ENCODE assay signal across 8 cellular contexts in the genomic region with DNA sequence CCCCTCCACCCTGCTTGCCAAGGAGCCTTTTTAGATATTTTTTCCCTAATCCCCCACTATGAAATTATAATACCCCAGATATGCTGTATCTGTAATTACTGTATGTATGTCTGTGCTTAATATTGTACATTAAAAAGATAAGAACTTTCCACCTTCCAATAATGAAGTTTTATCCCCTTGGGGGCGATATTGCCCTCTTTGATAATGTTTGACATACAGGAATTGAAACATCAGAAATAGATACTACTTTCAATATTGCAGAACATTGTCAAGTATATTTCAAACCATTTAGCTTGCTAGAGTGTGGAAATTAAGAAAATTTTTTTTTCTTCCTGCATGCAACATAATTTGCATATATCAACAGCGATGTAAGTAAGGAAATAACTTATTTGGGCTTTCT. TPM values are rescaled to one million over a fixed set of nuclear protein-coding genes. Genes with fewer than 3 reads are reported as not detected.
DNase-seq lines count a peak whose midpoint lies in the region; ATAC-seq and TF ChIP-seq lines count a peak whose summit lies in the region.

No MANE protein-coding gene starts in this region.

- H3K27ac Mint-ChIP-seq in endodermal cell = no peak overlapping the region

- H3K36me3 ChIP-seq in A673 (ENCODE audit: insufficient read depth, low read length, poor library complexity, severe bottlenecking) (no peaks in the 10 kb centered on the region), endodermal cell (ENCODE audit: control insufficient read depth, insufficient read depth, low read length) (no peaks in the 10 kb centered on the region)

- 60 to 75% methylated on average over 1 to 2 of the region's 2 CpGs for WGBS in endodermal cell (ENCODE audit: insufficient coverage in 1 of 2, insufficient read length in 1 of 2), 2 experiments

- H3K9ac ChIP-seq in endodermal cell (ENCODE audit: extremely low read depth, low read length, poor library complexity, severe bottlenecking) = no peak overlapping the region

- no peak overlapping the region for H3K4me3 ChIP-seq in A673 (ENCODE audit: low read depth, low read length, poor library complexity, severe bottlenecking)
- H3K4me3 ChIP-seq in endodermal cell (ENCODE audit: low read length) = no peak overlapping the region

- DNase-seq in A673 (ENCODE audit: low spot score) (peak; percentile 54), LHCN-M2 (ENCODE audit: low read depth) (peak; percentile 26), endodermal cell (no peak), left colon (no peak), pons (ENCODE audit: low spot score) (no peak), D341Med (ENCODE audit: low spot score) (no peak), cerebellum (ENCODE audit: low spot score) (no peak)

- H3K9me3 Mint-ChIP-seq in endodermal cell = no peaks in the 10 kb centered on the region

- ATAC-seq in GM19395 (IDR thresholded peaks at IDR 0.05; ENCODE audit: unreplicated experiment) (peak; percentile 53), left colon (no peak)

- CTCF ChIA-PET in A673 (lab: Charles Lee) = no interaction called here

- H3K4me1 ChIP-seq in A673 (ENCODE audit: insufficient read depth, low read length, poor library complexity, severe bottlenecking) (no peaks in the 10 kb centered on the region), endodermal cell (ENCODE audit: control insufficient read depth, insufficient read depth, low read length) (no peaks in the 10 kb centered on the region)

- H3K27me3 ChIP-seq in A673 (replicated peaks; ENCODE audit: insufficient read depth, low read depth, low read length, poor library complexity) = no peaks in the 10 kb centered on the region
- H3K27me3 ChIP-seq in endodermal cell (ENCODE audit: control insufficient read depth, insufficient read depth, low read length, poor library complexity, severe bottlenecking) = no peaks in the 10 kb centered on the region

- H3K9me3 ChIP-seq in A673 (ENCODE audit: low read depth, low read length, poor library complexity, severe bottlenecking) (no peaks in the 10 kb centered on the region), endodermal cell (ENCODE audit: control insufficient read depth, low read length) (no peaks in the 10 kb centered on the region)

- no peaks in the 10 kb centered on the region for H3K36me3 Mint-ChIP-seq in endodermal cell (ENCODE audit: low read depth)

- H3K27me3 Mint-ChIP-seq in endodermal cell (ENCODE audit: insufficient read depth) = no peaks in the 10 kb centered on the region

- H3K27ac ChIP-seq in A673 (ENCODE audit: low read depth, low read length, poor library complexity, severe bottlenecking) (no peak overlapping the region), endodermal cell (ENCODE audit: low read depth, low read length) (no peak overlapping the region)

- no peak overlapping the region for H3K4me3 Mint-ChIP-seq in endodermal cell

- POLR2A ChIA-PET in A673 (lab: Charles Lee; ENCODE audit: low non-redundant PET) = interaction anchor here (0.6 kb wide), 1 partner anchor 830 kb away, joined by 3 read pairs; no protein-coding TSS in a partner anchor

- intact Hi-C loops in A673 (cut with micrococcal nuclease; ENCODE audit: unreplicated experiment) (loop anchor here (1.0 kb wide), 2 partner anchors 225 to 437 kb away; a partner anchor contains a TSS), left colon (cut with DNase I, micrococcal nuclease) (no loop called here)

- TF ChIP-seq CTCF in A673 (conservative IDR thresholded peaks at IDR 0.05; ENCODE audit: low read depth, low read length) = peak; percentile 57
- peak; percentile 58 for TF ChIP-seq CTCF in endodermal cell (conservative IDR thresholded peaks at IDR 0.05)

- no TSS peak for BruUV-seq in A673 (replicated peaks; lab: Mats Ljungman, UMichigan)

- no peaks in the 10 kb centered on the region for H3K4me1 Mint-ChIP-seq in endodermal cell

RNA-seq across cellular contexts. Expression of a gene that starts 58.9 kb away (rescaled TPM):
- total RNA-seq in A673 (2021) (48.2 and 56.7 TPM in 2 replicates), LHCN-M2 (2014; rRNA removed) (14.9 and 16.2 TPM in 2 replicates), endodermal cell (10 to 100 TPM; 31.0 to 37.6 TPM), left colon (10 to 100 TPM; 13.5 to 15.3 TPM), cerebellum (15.3 TPM)
- polyA plus RNA-seq in LHCN-M2 (2012) = 6.5 TPM
- polyA plus RNA-seq in endodermal cell (2013, experiment 1 of 2) = 27.3 TPM
- polyA plus RNA-seq in endodermal cell (2013, experiment 2 of 2) = 24.6 TPM

Comparison
In these comparisons a context has a peak if more than half of its experiments do, and no peak if none do; other contexts are left out.
1. DNase-seq: peak in A673 (single experiment) and LHCN-M2 (single experiment); none in endodermal cell (single experiment), left colon (0 of 2), pons (single experiment), D341Med (single experiment) and cerebellum (single experiment).